Comparison of ENCODE assay signal across 8 cellular contexts in genomic region chr17:57915980-57916757, GRCh38. TPM values are rescaled to one million over a fixed set of nuclear protein-coding genes. Genes with fewer than 3 reads are reported as not detected.
A peak's percentile ranks its signal among the peaks of the same experiment; 100 is the strongest.
DNase-seq lines count a peak whose midpoint lies in the region; TF ChIP-seq lines count a peak whose summit lies in the region.

No MANE protein-coding gene starts in this region.

- peak overlapping the region; percentile 4 for H3K4me3 Mint-ChIP-seq in endothelial cell (ENCODE audit: unreplicated experiment)

- DNase-seq in DMS79 treated with DMSO at 0.1 percent for 48 hours (lab: John Stamatoyannopoulos, UW) (peak; percentile 27), NCI-H345 (lab: John Stamatoyannopoulos, UW) (peak; percentile 81), endothelial cell (ENCODE audit: low spot score) (peak; percentile 34), pons (ENCODE audit: low spot score) (peak; percentile 78), NK-92 (lab: John Stamatoyannopoulos, UW; ENCODE audit: unreplicated experiment) (no peak), HUDEP-2 (lab: John Stamatoyannopoulos, UW; ENCODE audit: unreplicated experiment in 76 of 76) (no peak), COLO829 (ENCODE audit: low spot score) (no peak)
- no peak for DNase-seq in activated CD4-positive, alpha-beta T cell treated with anti-CD3 and anti-CD28 coated beads, Interleukin-2, amount 50 U/mL, for 1 hour

- H3K36me3 Mint-ChIP-seq in endothelial cell (ENCODE audit: low read depth, unreplicated experiment): no peaks in the 10 kb centered on the region

- peak overlapping the region; percentile 79 for H3K27ac Mint-ChIP-seq in endothelial cell (ENCODE audit: unreplicated experiment)

- TF ChIP-seq CTCF in endothelial cell (IDR thresholded peaks at IDR 0.05; ENCODE audit: unreplicated experiment): no peak

- peaks cover 37% of the 10 kb centered on the region for H3K4me1 Mint-ChIP-seq in endothelial cell (ENCODE audit: unreplicated experiment)

- H3K27me3 Mint-ChIP-seq in endothelial cell (ENCODE audit: unreplicated experiment): peaks cover 3% of the 10 kb centered on the region

- no peaks in the 10 kb centered on the region for H3K9me3 Mint-ChIP-seq in endothelial cell (ENCODE audit: unreplicated experiment)

RNA-seq across cellular contexts. Expression of gene CUEDC1, which starts 39.0 kb away (rescaled TPM):
- 13.3 TPM for total RNA-seq in endothelial cell (ENCODE audit: unreplicated experiment)

Comparison
In these comparisons a context has a peak if more than half of its experiments do, and no peak if none do; other contexts are left out.
1. DNase-seq: peak in DMS79 treated with DMSO at 0.1 percent for 48 hours (single experiment), NCI-H345 (single experiment), endothelial cell (single experiment) and pons (single experiment); none in NK-92 (single experiment), HUDEP-2 (0 of 76), activated CD4-positive, alpha-beta T cell treated with anti-CD3 and anti-CD28 coated beads, Interleukin-2, amount 50 U/mL, for 1 hour (single experiment) and COLO829 (single experiment).